8 cellular contexts compared by ENCODE assay signal in genomic region chr7:55365680-55366460, GRCh38.
A peak's percentile ranks its signal among the peaks of the same experiment; 100 is the strongest.
DNase-seq lines count a peak whose midpoint lies in the region; ATAC-seq and TF ChIP-seq lines count a peak whose summit lies in the region.

No MANE protein-coding gene starts in this region.

- in situ Hi-C loops in GM18951 (cut with MboI; ENCODE audit: low sequenced_read_pairs, unreplicated experiment) = no loop called here

- peak; percentile 70 for TF ChIP-seq POLR2A in GM18951 (IDR thresholded peaks at IDR 0.05; ENCODE audit: extremely low read depth, insufficient read depth, insufficient read length)

- ATAC-seq in HG03175 (IDR thresholded peaks at IDR 0.05; ENCODE audit: unreplicated experiment) = peak; percentile 81

- DNase-seq in AG09319 (ENCODE audit: extremely low read depth, low read depth) (peak; percentile 94), NCI-H226 (peak; percentile 97), islet precursor cell (peak; percentile 96)
- DNase-seq in activated CD4-positive, CD25-positive, alpha-beta regulatory T cell (lab: John Stamatoyannopoulos, UW) = peak; percentile 84 to 94 (median 89)
- DNase-seq in central memory CD4-positive, alpha-beta T cell = peak; percentile 98
- DNase-seq in stimulated activated CD4-positive, alpha-beta T cell treated with anti-CD3 and anti-CD28 coated beads, Interleukin-12 subunit alpha, Interleukin-12 subunit beta, amount 100 ng/mL, for 4 hours = peak; percentile 92

- peak; percentile 24 for TF ChIP-seq CTCF in AG09319 (IDR thresholded peaks at IDR 0.05; ENCODE audit: low read depth, low read length)

Comparison
In these comparisons a context has a peak if more than half of its experiments do, and no peak if none do; other contexts are left out.
1. Peak in every context shown above with its lines: DNase-seq and ATAC-seq.